ENCODE assay signal across 25 cellular contexts in the genomic region with DNA sequence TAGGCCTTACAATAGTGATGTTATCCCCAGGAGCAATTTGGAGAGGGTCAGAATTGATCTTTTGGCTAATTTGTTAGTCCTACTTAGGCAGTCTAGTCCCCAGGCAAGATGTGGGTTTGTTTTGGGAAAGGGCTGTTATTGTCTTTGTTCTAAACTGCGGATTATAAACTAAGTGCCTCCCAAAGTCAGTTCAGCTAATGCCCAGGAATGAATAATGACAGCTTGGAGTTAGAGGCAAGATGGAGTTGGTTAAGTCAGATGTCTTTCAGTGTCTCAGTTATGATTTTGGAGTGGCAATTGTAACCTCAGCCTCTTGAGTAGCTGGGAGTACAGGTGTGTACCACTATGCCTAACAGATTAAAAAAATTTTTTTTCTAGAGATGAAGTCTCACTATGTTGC. TPM values are rescaled to one million over a fixed set of nuclear protein-coding genes. Genes with fewer than 3 reads are reported as not detected.
DNase-seq lines count a peak whose midpoint lies in the region; ATAC-seq and TF ChIP-seq lines count a peak whose summit lies in the region.
"Had no signal": no experiment of that assay in that cellular context is flagged by ENCODE, and none has a peak within 500 bp of the region (broad histone marks: within the 10 kb centered on the region; RNA-seq: fewer than 3 reads in every experiment).

No MANE protein-coding gene starts in this region.

- CTCF ChIA-PET in mammary epithelial cell (lab: Charles Lee; ENCODE audit: low non-redundant PET) = no interaction called here
- CTCF ChIA-PET in MCF 10A (lab: Yijun Ruan, JAX) = interaction anchor here (0.6 kb wide), 1 partner anchor 16 kb away, joined by 3 read pairs; no protein-coding TSS in a partner anchor
- CTCF ChIA-PET in RWPE1 (lab: Yijun Ruan, JAX) = interaction anchor here (0.6 kb wide), 2 partner anchors 14 to 26 kb away, joined by 4 to 6 read pairs; no protein-coding TSS in a partner anchor

- POLR2A ChIA-PET in MCF 10A (lab: Yijun Ruan, JAX) = no interaction called here
- POLR2A ChIA-PET in RWPE1 (lab: Yijun Ruan, JAX; ENCODE audit: low non-redundant PET) = no interaction called here

- H2AFZ ChIP-seq in mammary epithelial cell (ENCODE audit: low read depth, low read length) = peak overlapping the region; percentile 94
- peak overlapping the region; percentile 9 for H2AFZ ChIP-seq in fibroblast of lung (ENCODE audit: low read length)

- no peak overlapping the region for H3K4me3 Mint-ChIP-seq in MCF 10A (ENCODE audit: unreplicated experiment)
- H3K4me3 Mint-ChIP-seq: T-helper 17 cell had no signal

- H3K4me1 ChIP-seq in mammary epithelial cell (ENCODE audit: insufficient read depth, low read length) = peaks cover 6% of the 10 kb centered on the region
- H3K4me1 ChIP-seq in fibroblast of lung (ENCODE audit: control insufficient read depth, extremely low read depth, insufficient read depth, low read length) = no peaks in the 10 kb centered on the region

- no peak overlapping the region for H3K4me3 ChIP-seq in mammary epithelial cell (replicated peaks in 1 of 3; ENCODE audit: insufficient read depth in 1 of 3, low read depth in 2 of 3, low read length in 3 of 3)
- no peak overlapping the region for H3K4me3 ChIP-seq in fibroblast of lung (replicated peaks in 1 of 4; ENCODE audit: control extremely low read depth in 1 of 4, insufficient read depth in 1 of 4, low read depth in 3 of 4, low read length in 4 of 4)
- H3K4me3 ChIP-seq: GM12878 had no signal

- no TSS peak for BruUV-seq in mammary epithelial cell (replicated peaks; lab: Mats Ljungman, UMichigan)
- no TSS peak for BruUV-seq in MCF 10A (replicated peaks; lab: Mats Ljungman, UMichigan)

- TF ChIP-seq CTCF in mammary epithelial cell (conservative IDR thresholded peaks at IDR 0.05 in 1 of 2, IDR thresholded peaks at IDR 0.05 in 1 of 2; ENCODE audit: extremely low read depth in 1 of 2, insufficient read depth in 1 of 2, low read depth in 1 of 2, low read length in 2 of 2) (no peak), MCF 10A (IDR thresholded peaks at IDR 0.05; ENCODE audit: unreplicated experiment) (no peak), RWPE1 (conservative IDR thresholded peaks at IDR 0.05; ENCODE audit: low read depth) (no peak), fibroblast of lung (conservative IDR thresholded peaks at IDR 0.05 in 1 of 2, IDR thresholded peaks at IDR 0.05 in 1 of 2; ENCODE audit: low read depth in 1 of 2, low read length in 2 of 2) (no peak)

- H3K36me3 ChIP-seq in mammary epithelial cell (ENCODE audit: insufficient read depth, low read length) (no peaks in the 10 kb centered on the region), fibroblast of lung (ENCODE audit: control insufficient read depth, insufficient read depth, low read length) (no peaks in the 10 kb centered on the region)

- H3K27ac Mint-ChIP-seq in MCF 10A (ENCODE audit: low read depth, unreplicated experiment) = no peak overlapping the region
- H3K27ac Mint-ChIP-seq: CD4-positive, alpha-beta memory T cell; T-helper 17 cell had no signal

- no peak overlapping the region for H3K4me2 ChIP-seq in mammary epithelial cell (ENCODE audit: insufficient read depth, low read depth, low read length)
- H3K4me2 ChIP-seq in fibroblast of lung (ENCODE audit: extremely low read depth, insufficient read depth, low read length) = no peak overlapping the region

- H3K36me3 Mint-ChIP-seq in MCF 10A (ENCODE audit: insufficient read depth, unreplicated experiment) = no peaks in the 10 kb centered on the region
- H3K36me3 Mint-ChIP-seq: CD4-positive, alpha-beta memory T cell had no signal

- no peaks in the 10 kb centered on the region for H3K9me3 Mint-ChIP-seq in MCF 10A (ENCODE audit: unreplicated experiment)
- H3K9me3 Mint-ChIP-seq: H9 had no signal

- dilution Hi-C loops in mammary epithelial cell (cut with HindIII; ENCODE audit: low sequenced_read_pairs) = no loop called here

- H3K27me3 Mint-ChIP-seq in MCF 10A (ENCODE audit: insufficient read depth, unreplicated experiment) = no peaks in the 10 kb centered on the region

- H3K27me3 ChIP-seq in mammary epithelial cell (ENCODE audit: insufficient read depth, low read length) (no peaks in the 10 kb centered on the region), fibroblast of lung (ENCODE audit: control insufficient read depth, insufficient read depth, low read length) (no peaks in the 10 kb centered on the region)

- intact Hi-C loops in mammary epithelial cell (cut with micrococcal nuclease) (no loop called here), MCF 10A (cut with micrococcal nuclease) (no loop called here)

- WGBS in mammary epithelial cell (ENCODE audit: low coverage, missing lambda C conversion rate) = 0% methylated on average over 1 of the region's 1 CpG

- no peaks in the 10 kb centered on the region for H3K79me2 ChIP-seq in mammary epithelial cell (ENCODE audit: insufficient read depth, low read length)
- no peaks in the 10 kb centered on the region for H3K79me2 ChIP-seq in fibroblast of lung (ENCODE audit: control insufficient read depth, insufficient read depth, low read length)

- H3K27ac ChIP-seq in mammary epithelial cell (ENCODE audit: insufficient read depth, low read depth, low read length) (no peak overlapping the region), RWPE1 (peak overlapping the region; percentile 43; the same call in 1 of the 2 replicates), fibroblast of lung (ENCODE audit: insufficient read depth, low read length) (no peak overlapping the region)
- H3K27ac ChIP-seq: HL-60 had no signal

- no peak for DNase-seq in mammary epithelial cell
- no peak for DNase-seq in MCF 10A (ENCODE audit: unreplicated experiment)
- no peak for DNase-seq in RWPE1 (ENCODE audit: low spot score)
- DNase-seq in fibroblast of lung (ENCODE audit: low read depth in 2 of 2) = no peak
- DNase-seq in H4 (ENCODE audit: low spot score) = no peak
- DNase-seq in NCI-H1417 (lab: John Stamatoyannopoulos, UW) = no peak
- DNase-seq: C1 segment of cervical spinal cord; CD4-positive, alpha-beta memory T cell; COR-L47; DMS53; GDM1; H9; Karpas-422; NCI-H1105; NCI-H146; NCI-H1930; NCI-H524 treated with DMSO at 0.1 percent for 48 hours; NCI-H774; SHP77 treated with DMSO at 0.1 percent for 48 hours; T-helper 17 cell had no signal

- no peak for ATAC-seq in GM21825 (IDR thresholded peaks at IDR 0.05; ENCODE audit: unreplicated experiment)
- ATAC-seq in GM18873 (IDR thresholded peaks at IDR 0.05; ENCODE audit: low FRiP score, unreplicated experiment) = no peak
- ATAC-seq: GM12878, Panc1, T-helper 17 cell had no signal

- H3K9ac ChIP-seq in mammary epithelial cell (ENCODE audit: insufficient read depth, low read length) (no peak overlapping the region), fibroblast of lung (ENCODE audit: insufficient read depth, low read length) (no peak overlapping the region)

- in situ Hi-C loops in mammary epithelial cell (cut with MboI; ENCODE audit: low sequenced_read_pairs in 2 of 2) = no loop called here

- no peaks in the 10 kb centered on the region for H3K4me1 Mint-ChIP-seq in MCF 10A (ENCODE audit: insufficient read depth, unreplicated experiment)
- H3K4me1 Mint-ChIP-seq: CD4-positive, alpha-beta memory T cell had no signal

- H4K20me1 ChIP-seq in mammary epithelial cell (ENCODE audit: insufficient read depth, low read length) = no peaks in the 10 kb centered on the region
- no peaks in the 10 kb centered on the region for H4K20me1 ChIP-seq in fibroblast of lung (ENCODE audit: control insufficient read depth, extremely low read depth, insufficient read depth, low read length)

- H3K9me3 ChIP-seq in mammary epithelial cell (replicated peaks; ENCODE audit: insufficient read depth, low read length) (no peaks in the 10 kb centered on the region), fibroblast of lung (ENCODE audit: control insufficient read depth, insufficient read depth, low read depth, low read length) (no peaks in the 10 kb centered on the region)

RNA-seq across cellular contexts. Expression of a gene that starts 7.3 kb away (rescaled TPM):
- total RNA-seq in mammary epithelial cell (100 to 1,000 TPM in 1 of 2 donors, 10 to 100 TPM in 1; 72.7 to 103 TPM), MCF 10A (2022) (110 and 135 TPM in 2 replicates), fibroblast of lung (130 and 166 TPM in 2 replicates)
- polyA plus RNA-seq in mammary epithelial cell (118 TPM), fibroblast of lung (144 and 155 TPM in 2 replicates)
- polyA minus RNA-seq in mammary epithelial cell (51.8 TPM), fibroblast of lung (ENCODE audit: low replicate concordance) (17.2 and 45.3 TPM in 2 replicates)
- polyA plus RNA-seq in fibroblast of lung (2012) = 118 and 123 TPM in 2 replicates
- 215 and 268 TPM in 2 replicates for total RNA-seq in H4 (2014; rRNA removed; shearing (Covaris generic))

RNA-seq across cellular contexts. Expression of a gene that starts 55.1 kb away (rescaled TPM):
- total RNA-seq in mammary epithelial cell (under 1 TPM; 0.14 to 0.67 TPM), MCF 10A (2022) (0.27 TPM in 1 of 2 replicates, not detected in the other), fibroblast of lung (7.4 and 11.2 TPM in 2 replicates)
- polyA plus RNA-seq in mammary epithelial cell (0.11 TPM), fibroblast of lung (1.3 and 1.6 TPM in 2 replicates)
- polyA minus RNA-seq in mammary epithelial cell (not detected), fibroblast of lung (ENCODE audit: low replicate concordance) (2.6 and 2.7 TPM in 2 replicates)
- 1.4 and 2.3 TPM in 2 replicates for polyA plus RNA-seq in fibroblast of lung (2012)
- total RNA-seq in H4 (2014; rRNA removed; shearing (Covaris generic)) = 0.39 and 1.4 TPM in 2 replicates
